In genomic region chr19:12126707-12127106, GRCh38 we compare ENCODE assay signal across 9 cellular contexts. TPM values are rescaled to one million over a fixed set of nuclear protein-coding genes. Genes with fewer than 3 reads are reported as not detected.
DNase-seq lines count a peak whose midpoint lies in the region; ATAC-seq and TF ChIP-seq lines count a peak whose summit lies in the region.
"Had no signal": no experiment of that assay in that cellular context is flagged by ENCODE, and none has a peak within 500 bp of the region (broad histone marks: within the 10 kb centered on the region; RNA-seq: fewer than 3 reads in every experiment).

No MANE protein-coding gene starts in this region.

- WGBS in GM23248 (ENCODE audit: low coverage in 1 of 2, low lambda C conversion rate in 2 of 2, missing lambda C conversion rate in 2 of 2), 2 experiments, result 7 to 8% methylated on average over 2 of the region's 2 CpGs

- H3K27ac ChIP-seq in GM23248, result no peak overlapping the region
- no peak overlapping the region for H3K27ac ChIP-seq in ascending aorta

- no peak for ATAC-seq in HG02798 (IDR thresholded peaks at IDR 0.05; ENCODE audit: poor library complexity, unreplicated experiment)
- ATAC-seq in HG02884 (IDR thresholded peaks at IDR 0.05; ENCODE audit: unreplicated experiment), result no peak

- H3F3A ChIP-seq in GM23248 (ENCODE audit: insufficient read depth), result no peaks in the 10 kb centered on the region

- peaks cover 17% of the 10 kb centered on the region for H3K9me3 Mint-ChIP-seq in activated CD4-positive, alpha-beta memory T cell treated with anti-CD3 and anti-CD28 coated beads for 36 hours

- H3K4me2 ChIP-seq in GM23248 (ENCODE audit: unreplicated experiment), result no peak overlapping the region

- POLR2A ChIA-PET in activated CD4-positive, alpha-beta memory T cell treated with anti-CD3 and anti-CD28 coated beads for 36 hours (lab: Charles Lee), result no interaction called here

- H3K4me1 ChIP-seq in GM23248 (ENCODE audit: insufficient read depth) (no peaks in the 10 kb centered on the region), ascending aorta (no peaks in the 10 kb centered on the region)

- in situ Hi-C loops in GM23248 (cut with MboI), result no loop called here

- H3K27me3 Mint-ChIP-seq in activated CD4-positive, alpha-beta memory T cell treated with anti-CD3 and anti-CD28 coated beads for 36 hours, result no peaks in the 10 kb centered on the region

- H3K79me2 ChIP-seq in GM23248 (ENCODE audit: insufficient read depth), result no peaks in the 10 kb centered on the region

- peak in 2 of 3 experiments; percentile 14 to 25 for TF ChIP-seq CTCF in ascending aorta (IDR thresholded peaks at IDR 0.05)

- no peaks in the 10 kb centered on the region for H3K4me1 Mint-ChIP-seq in activated CD4-positive, alpha-beta memory T cell treated with anti-CD3 and anti-CD28 coated beads for 36 hours (ENCODE audit: low read depth)

- no peak overlapping the region for H2AFZ ChIP-seq in GM23248

- intact Hi-C loops in ascending aorta (cut with DNase I), result no loop called here
- intact Hi-C loops in posterior cingulate gyrus (cut with DNase I), result no loop called here
- intact Hi-C loops in activated CD4-positive, alpha-beta memory T cell treated with anti-CD3 and anti-CD28 coated beads for 36 hours (cut with micrococcal nuclease), result no loop called here

- H3K36me3 Mint-ChIP-seq in activated CD4-positive, alpha-beta memory T cell treated with anti-CD3 and anti-CD28 coated beads for 36 hours, result peaks cover 14% of the 10 kb centered on the region

- no peaks in the 10 kb centered on the region for H3K9me3 ChIP-seq in GM23248 (ENCODE audit: low read depth)
- peaks cover 4 to 32% of the 10 kb centered on the region in 2 donors for H3K9me3 ChIP-seq in ascending aorta

- H3K36me3 ChIP-seq in GM23248 (ENCODE audit: low read depth), result peaks cover 7% of the 10 kb centered on the region; the same call in 1 of the 2 replicates
- H3K36me3 ChIP-seq in ascending aorta, result no peaks in the 10 kb centered on the region

- no peak overlapping the region for H3K9ac ChIP-seq in GM23248

- H3K9me2 ChIP-seq in GM23248 (ENCODE audit: insufficient read depth), result no peaks in the 10 kb centered on the region

- H3K27me3 ChIP-seq in GM23248 (replicated peaks; ENCODE audit: insufficient read depth), result no peaks in the 10 kb centered on the region
- no peaks in the 10 kb centered on the region for H3K27me3 ChIP-seq in ascending aorta

- H4K20me1 ChIP-seq in GM23248 (ENCODE audit: insufficient read depth), result no peaks in the 10 kb centered on the region

- no peak overlapping the region for H3K27ac Mint-ChIP-seq in activated CD4-positive, alpha-beta memory T cell treated with anti-CD3 and anti-CD28 coated beads for 36 hours

- H3K4me3 ChIP-seq in GM23248 (no peak overlapping the region), ascending aorta (no peak overlapping the region)

- DNase-seq in AG20443 (ENCODE audit: low spot score) (peak; percentile 43), GM23248 (peak; percentile 62), ascending aorta (ENCODE audit: low spot score in 2 of 2) (no peak), left kidney (ENCODE audit: low read depth, low spot score) (peak; percentile 35), posterior cingulate gyrus (no peak)
- DNase-seq in activated CD4-positive, alpha-beta memory T cell treated with anti-CD3 and anti-CD28 coated beads for 36 hours, result no peak
- DNase-seq: NCI-H2029 treated with DMSO at 0.1 percent for 48 hours had no signal

- H3K4me3 Mint-ChIP-seq in activated CD4-positive, alpha-beta memory T cell treated with anti-CD3 and anti-CD28 coated beads for 36 hours, result no peak overlapping the region

- CTCF ChIA-PET in activated CD4-positive, alpha-beta memory T cell treated with anti-CD3 and anti-CD28 coated beads for 36 hours (lab: Charles Lee), result interaction anchor here (0.7 to 2.3 kb wide), 13 partner anchors 9 to 391 kb away, joined by 3 to 16 read pairs (median 3); partner anchors contain the start of genes ZNF20 and ZNF491

RNA-seq across cellular contexts. Expression of gene ZNF20, which starts 13.4 kb away (rescaled TPM):
- total RNA-seq in GM23248 (2014; rRNA removed; shearing (Covaris generic)), result 5.5 and 5.9 TPM in 2 replicates
- 1.3 and 2.1 TPM in 2 replicates for polyA plus RNA-seq in GM23248 (2016; fragmentation: Nextera tagmentation; extraction: Ambion mirVana)
- 0.96 TPM for total RNA-seq in ascending aorta
- 1 to 10 TPM; 1.5 to 2.7 TPM for total RNA-seq in activated CD4-positive, alpha-beta memory T cell treated with anti-CD3 and anti-CD28 coated beads for 36 hours

RNA-seq across cellular contexts. Expression of gene ZNF625, which starts 29.8 kb away (rescaled TPM):
- total RNA-seq in GM23248 (2014; rRNA removed; shearing (Covaris generic)), result 3.2 and 7.2 TPM in 2 replicates
- polyA plus RNA-seq in GM23248 (2016; fragmentation: Nextera tagmentation; extraction: Ambion mirVana), result 1.5 and 2.4 TPM in 2 replicates
- total RNA-seq in ascending aorta, result 12.0 TPM
- 1 to 10 TPM; 2.5 to 3.4 TPM for total RNA-seq in activated CD4-positive, alpha-beta memory T cell treated with anti-CD3 and anti-CD28 coated beads for 36 hours

RNA-seq across cellular contexts. Expression of gene ZNF136, which starts 36.2 kb away (rescaled TPM):
- total RNA-seq in GM23248 (2014; rRNA removed; shearing (Covaris generic)), result 3.0 and 5.1 TPM in 2 replicates
- 4.6 and 4.8 TPM in 2 replicates for polyA plus RNA-seq in GM23248 (2016; fragmentation: Nextera tagmentation; extraction: Ambion mirVana)
- 1.9 TPM for total RNA-seq in ascending aorta
- 10 to 100 TPM in 1 of 2 experiments, 1 to 10 TPM in 1; 9.5 to 12.8 TPM for total RNA-seq in activated CD4-positive, alpha-beta memory T cell treated with anti-CD3 and anti-CD28 coated beads for 36 hours

Comparison
In these comparisons a context has a peak if more than half of its experiments do, and no peak if none do; other contexts are left out.
1. DNase-seq: peak in AG20443 (single experiment), GM23248 (single experiment) and left kidney (single experiment); none in ascending aorta (0 of 2), posterior cingulate gyrus (0 of 10) and activated CD4-positive, alpha-beta memory T cell treated with anti-CD3 and anti-CD28 coated beads for 36 hours (single experiment).